In the genomic region with DNA sequence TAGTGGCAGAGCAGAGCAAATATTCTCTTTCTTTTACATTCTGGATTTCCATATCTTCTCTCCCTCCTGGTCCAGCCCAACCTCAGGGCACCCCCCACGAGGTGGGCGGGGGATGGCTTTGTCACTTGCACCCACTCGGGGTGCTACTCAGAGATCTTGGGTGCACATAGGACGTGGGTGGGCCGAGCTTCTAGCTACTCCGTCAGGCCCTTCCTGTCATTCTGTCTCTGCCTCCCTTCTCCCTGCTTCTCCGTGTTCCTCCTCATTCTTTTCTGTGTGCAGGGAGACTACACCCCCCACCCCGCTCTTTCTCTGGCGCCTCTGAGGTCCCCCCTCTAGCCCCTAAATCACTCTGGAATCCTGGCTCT, we compare ENCODE assay signal across 9 cellular contexts. TPM values are rescaled to one million over a fixed set of nuclear protein-coding genes. Genes with fewer than 3 reads are reported as not detected.
DNase-seq lines count a peak whose midpoint lies in the region; ATAC-seq, FAIRE-seq and TF ChIP-seq lines count a peak whose summit lies in the region.
"Had no signal": no experiment of that assay in that cellular context is flagged by ENCODE, and none has a peak within 500 bp of the region (broad histone marks: within the 10 kb centered on the region; RNA-seq: fewer than 3 reads in every experiment).

No MANE protein-coding gene starts in this region.

- peak overlapping the region; percentile 28; the same call in 1 of the 2 replicates for H3K27ac ChIP-seq in HUES6 (ENCODE audit: low read depth, low read length)
- no peak overlapping the region for H3K27ac ChIP-seq in K562 (ENCODE audit: extremely low read depth, low read depth, low read length)
- H3K27ac ChIP-seq in HepG2 (ENCODE audit: extremely low read length, insufficient read depth, low read length): no peak overlapping the region
- H3K27ac ChIP-seq in testis: peak overlapping the region; percentile 27 to 71
- H3K27ac ChIP-seq: neutrophil had no signal

- TF ChIP-seq EP300 in K562 (IDR thresholded peaks at IDR 0.05; ENCODE audit: low read length) (no peak), HepG2 (IDR thresholded peaks at IDR 0.05; ENCODE audit: low read depth in 2 of 2, low read length in 2 of 2) (no peak), HepG2 (CRISPR knock-in tag; IDR thresholded peaks at IDR 0.05; ENCODE audit: borderline replicate concordance) (no peak)

- H3K9ac ChIP-seq in HUES6 (ENCODE audit: low read length) (peak overlapping the region; percentile 46), K562 (ENCODE audit: insufficient read depth in 1 of 2, low read depth in 2 of 2, low read length in 2 of 2) (no peak overlapping the region), HepG2 (ENCODE audit: insufficient read depth, low read depth, low read length) (no peak overlapping the region)

- no peaks in the 10 kb centered on the region for H3K79me2 ChIP-seq in K562 (ENCODE audit: control insufficient read depth, insufficient read depth, low read length)
- no peaks in the 10 kb centered on the region for H3K79me2 ChIP-seq in HepG2 (ENCODE audit: insufficient read depth, low read length)

- BruUV-seq in K562 (replicated peaks; lab: Mats Ljungman, UMichigan) (no TSS peak), HepG2 (replicated peaks; lab: Mats Ljungman, UMichigan) (no TSS peak)

- POLR2A ChIA-PET in K562 (lab: Yijun Ruan, JAX) (interaction anchor here (0.6 to 1.4 kb wide), 4 partner anchors 13 to 128 kb away, joined by 3 to 4 read pairs (median 3); no protein-coding TSS in a partner anchor), HepG2 (lab: Yijun Ruan, JAX) (no interaction called here)

- H3K27me3 ChIP-seq in HUES6 (ENCODE audit: control insufficient read depth, insufficient read depth, low read length) (no peaks in the 10 kb centered on the region), K562 (ENCODE audit: control insufficient read depth in 2 of 2, insufficient read depth in 2 of 2, low read length in 2 of 2) (peaks cover 6 to 20% of the 10 kb centered on the region in 2 experiments; a peak in 4 of 5 replicates), HepG2 (ENCODE audit: control insufficient read depth in 1 of 2, insufficient read depth in 2 of 2, low read length in 2 of 2) (no peaks in the 10 kb centered on the region; a peak in 1 of 5 replicates), testis (no peaks in the 10 kb centered on the region)

- CTCF ChIA-PET in K562 (lab: Yijun Ruan, JAX; ENCODE audit: low intra/inter-chr PET ratio) (no interaction called here), HepG2 (lab: Yijun Ruan, JAX; ENCODE audit: low intra/inter-chr PET ratio, low total read pairs) (no interaction called here)

- TF ChIP-seq CTCF in K562 (IDR thresholded peaks at IDR 0.05 in 2 of 3, conservative IDR thresholded peaks at IDR 0.05 in 1 of 3; ENCODE audit: insufficient read depth in 2 of 3, low read depth in 1 of 3, low read length in 3 of 3): no peak
- no peak for TF ChIP-seq CTCF in HepG2 (CRISPR knock-in tag; IDR thresholded peaks at IDR 0.05)
- TF ChIP-seq CTCF in testis (IDR thresholded peaks at IDR 0.05): no peak

- H3K4me3 ChIP-seq in HUES6 (ENCODE audit: low read depth, low read length) (peak overlapping the region; percentile 28; the same call in 1 of the 2 replicates), K562 (no peak overlapping the region), HepG2 (replicated peaks in 1 of 3; ENCODE audit: insufficient read depth in 1 of 3, low read depth in 2 of 3, low read length in 3 of 3) (peak overlapping the region in 1 of 3 experiments; percentile 10; a peak in 2 of 6 replicates), testis (no peak overlapping the region)

- H3K4me2 ChIP-seq in K562 (ENCODE audit: insufficient read depth, low read length) (no peak overlapping the region), HepG2 (ENCODE audit: low read depth, low read length) (peak overlapping the region; percentile 7; the same call in 1 of the 2 replicates)

- H4K20me1 ChIP-seq in K562 (replicated peaks; ENCODE audit: control insufficient read depth, insufficient read depth, low read length) (no peaks in the 10 kb centered on the region), HepG2 (ENCODE audit: insufficient read depth, low read length) (no peaks in the 10 kb centered on the region)

- peak in 1 of 4 experiments; percentile 17 for DNase-seq in K562 (ENCODE audit: extremely low read depth in 1 of 4, low spot score in 3 of 4)
- DNase-seq in HepG2 (ENCODE audit: low spot score): no peak
- DNase-seq in testis: no peak
- no peak for DNase-seq in NCI-H526 (lab: John Stamatoyannopoulos, UW)
- no peak for DNase-seq in NCI-H2081 treated with DMSO at 0.1 percent for 48 hours (lab: John Stamatoyannopoulos, UW)
- no peak for DNase-seq in inferior parietal cortex (ENCODE audit: extremely low spot score)

- 10% methylated on average over 9 of the region's 9 CpGs for WGBS in K562 (ENCODE audit: insufficient coverage, low coverage, missing lambda C conversion rate)
- 34% methylated on average over 9 of the region's 9 CpGs for WGBS in HepG2 (ENCODE audit: low lambda C conversion rate)
- 26 to 51% methylated on average over 9 of the region's 9 CpGs for WGBS in testis, 2 donors

- TF ChIP-seq RAD21 in K562 (CRISPR knock-in tag; conservative IDR thresholded peaks at IDR 0.05 in 1 of 2, IDR thresholded peaks at IDR 0.05 in 1 of 2) (no peak), HepG2 (CRISPR knock-in tag; IDR thresholded peaks at IDR 0.05) (no peak)

- H3K9me1 ChIP-seq in K562 (ENCODE audit: control insufficient read depth, insufficient read depth, low read length): peaks cover 6% of the 10 kb centered on the region

- TF ChIP-seq POLR2A in K562 (conservative IDR thresholded peaks at IDR 0.05) (no peak), HepG2 (IDR thresholded peaks at IDR 0.05; ENCODE audit: insufficient read depth in 1 of 2, low read depth in 2 of 2, low read length in 2 of 2) (no peak), testis (IDR thresholded peaks at IDR 0.05) (no peak)

- FAIRE-seq in K562 (lab: Jason Lieb, UNC) (no peak), HepG2 (lab: Jason Lieb, UNC) (no peak)

- H3K36me3 ChIP-seq in HUES6 (ENCODE audit: control insufficient read depth, insufficient read depth, low read length): peaks cover 17% of the 10 kb centered on the region; the same call in 1 of the 2 replicates
- peaks cover 5% of the 10 kb centered on the region; the same call in 1 of the 3 replicates for H3K36me3 ChIP-seq in K562 (ENCODE audit: control insufficient read depth, insufficient read depth, low read length)
- H3K36me3 ChIP-seq in HepG2 (replicated peaks in 1 of 2; ENCODE audit: control insufficient read depth in 1 of 2, insufficient read depth in 2 of 2, low read length in 2 of 2): 0 out of 5 replicates have a peak, but pooled peaks cover 2 to 4% of the 10 kb centered on the region in 2 experiments
- H3K36me3 ChIP-seq in testis (ENCODE audit: low read depth, missing control alignments): no peaks in the 10 kb centered on the region
- H3K36me3 ChIP-seq: neutrophil had no signal

- peaks cover 28% of the 10 kb centered on the region for H3K4me1 ChIP-seq in HUES6 (ENCODE audit: control insufficient read depth, insufficient read depth, low read length)
- peaks cover 5 to 12% of the 10 kb centered on the region in 2 experiments; a peak in 3 of 5 replicates for H3K4me1 ChIP-seq in K562 (replicated peaks in 1 of 2; ENCODE audit: control insufficient read depth in 2 of 2, insufficient read depth in 2 of 2, low read length in 2 of 2)
- peaks cover 6% of the 10 kb centered on the region; the same call in 1 of the 2 replicates for H3K4me1 ChIP-seq in HepG2 (ENCODE audit: insufficient read depth, low read length)
- peaks cover 14% of the 10 kb centered on the region for H3K4me1 ChIP-seq in testis

- ATAC-seq in K562 (no peak), HepG2 (no peak; the same call in 2 of the 3 replicates), GM18868 (IDR thresholded peaks at IDR 0.05; ENCODE audit: unreplicated experiment) (no peak)

- in situ Hi-C loops in K562 (cut with MboI) (no loop called here), HepG2 (cut with HindIII; ENCODE audit: extremely low pct_ligation_motif_present, low pct_unique_long_range_greater_than_20kb) (no loop called here)

- intact Hi-C loops in K562 (cut with micrococcal nuclease) (no loop called here), HepG2 (cut with micrococcal nuclease; ENCODE audit: unreplicated experiment) (no loop called here), testis (cut with DNase I; ENCODE audit: low total_unique reads) (no loop called here)

- H3K9me3 ChIP-seq in HUES6 (ENCODE audit: control insufficient read depth, insufficient read depth, low read depth, low read length) (no peaks in the 10 kb centered on the region), K562 (replicated peaks; ENCODE audit: control insufficient read depth, insufficient read depth, low read depth, low read length) (no peaks in the 10 kb centered on the region), HepG2 (ENCODE audit: low read length) (no peaks in the 10 kb centered on the region), testis (no peaks in the 10 kb centered on the region)
- H3K9me3 ChIP-seq: neutrophil had no signal

- H2AFZ ChIP-seq in K562 (ENCODE audit: low read depth, low read length): no peak overlapping the region
- H2AFZ ChIP-seq in HepG2 (ENCODE audit: low read length): no peak overlapping the region

RNA-seq across cellular contexts. Expression of a gene that starts 19.5 kb away (rescaled TPM):
- total RNA-seq in K562 (2011; cell fraction: chromatin; rRNA removed; ENCODE audit: low replicate concordance): 0.14 TPM in 1 of 2 replicates, not detected in the other
- total RNA-seq in K562 (2011; cell fraction: nucleolus; rRNA removed): 0.17 TPM in 1 of 2 replicates, not detected in the other
- total RNA-seq in K562 (2011; cell fraction: nucleoplasm; rRNA removed): not detected in 2 replicates
- not detected in 2 replicates for total RNA-seq in K562 (2014; rRNA removed)
- total RNA-seq in K562 (2014; rRNA removed; fragmentation: Illumina TruSeq; extraction: Trizol): not detected in 2 replicates
- total RNA-seq in K562 (2015; rRNA removed; fragmentation: Illumina TruSeq; extraction: Trizol): not detected in 2 replicates
- total RNA-seq in K562 (2021): not detected in 2 replicates
- polyA plus RNA-seq in K562 (2011; rRNA removed): not detected in 2 replicates
- not detected in 2 replicates for polyA plus RNA-seq in K562 (2011; cell fraction: cytosol; rRNA removed)
- polyA plus RNA-seq in K562 (2011; cell fraction: nucleus; rRNA removed): not detected in 2 replicates
- not detected in 2 replicates for polyA plus RNA-seq in K562 (2012)
- not detected in 2 replicates for polyA plus RNA-seq in K562 (2014; fragmentation: Illumina TruSeq; extraction: Trizol)
- polyA plus RNA-seq in K562 (2014; fragmentation: Nextera tagmentation; extraction: Ambion mirVana): not detected
- not detected in 2 replicates for polyA plus RNA-seq in K562 (2014; rRNA removed)
- polyA minus RNA-seq in K562 (2011; rRNA and poly(A)+ RNA removed): not detected in 2 replicates
- polyA minus RNA-seq in K562 (2011; cell fraction: cytosol; rRNA and poly(A)+ RNA removed): not detected in 2 replicates
- polyA minus RNA-seq in K562 (2011; cell fraction: nucleus; rRNA and poly(A)+ RNA removed): not detected in 2 replicates
- not detected in 2 replicates for total RNA-seq in HepG2 (2016; rRNA removed; fragmentation: Illumina TruSeq; extraction: Trizol)
- not detected in 2 replicates for total RNA-seq in HepG2 (2016; cell fraction: cytosol; rRNA removed; fragmentation: Illumina TruSeq; extraction: Trizol; ENCODE audit: low read depth)
- total RNA-seq in HepG2 (2016; cell fraction: insoluble cytoplasmic fraction; rRNA removed; fragmentation: Illumina TruSeq; extraction: Trizol): 0.06 TPM in 1 of 2 replicates, not detected in the other
- total RNA-seq in HepG2 (2016; cell fraction: membrane; rRNA removed; fragmentation: Illumina TruSeq; extraction: Trizol): not detected in 2 replicates
- 0.13 TPM in 1 of 2 replicates, not detected in the other for total RNA-seq in HepG2 (2016; cell fraction: nucleus; rRNA removed; fragmentation: Illumina TruSeq; extraction: Trizol)
- polyA plus RNA-seq in HepG2 (2011; rRNA removed): 0.03 TPM in 1 of 2 replicates, not detected in the other
- not detected in 2 replicates for polyA plus RNA-seq in HepG2 (2011; cell fraction: cytosol; rRNA removed)
- polyA plus RNA-seq in HepG2 (2011; cell fraction: nucleus; rRNA removed): 0.21 and 0.23 TPM in 2 replicates
- polyA plus RNA-seq in HepG2 (2012): not detected in 2 replicates
- polyA plus RNA-seq in HepG2 (2016; cell fraction: cytosol; fragmentation: Illumina TruSeq; extraction: Trizol; ENCODE audit: low read depth): not detected in 2 replicates
- not detected in 2 replicates for polyA plus RNA-seq in HepG2 (2016; cell fraction: insoluble cytoplasmic fraction; fragmentation: Illumina TruSeq; extraction: Trizol; ENCODE audit: low read depth)
- not detected in 2 replicates for polyA plus RNA-seq in HepG2 (2016; cell fraction: membrane; fragmentation: Illumina TruSeq; extraction: Trizol; ENCODE audit: low read depth)
- polyA plus RNA-seq in HepG2 (2016; cell fraction: nucleus; fragmentation: Illumina TruSeq; extraction: Trizol; ENCODE audit: insufficient read depth, low read depth): 0.25 TPM in 1 of 2 replicates, not detected in the other
- 0.74 TPM in 1 of 2 replicates, not detected in the other for polyA minus RNA-seq in HepG2 (2011; rRNA and poly(A)+ RNA removed; ENCODE audit: low replicate concordance)
- not detected in 2 replicates for polyA minus RNA-seq in HepG2 (2011; cell fraction: cytosol; rRNA and poly(A)+ RNA removed)
- polyA minus RNA-seq in HepG2 (2011; cell fraction: nucleus; rRNA and poly(A)+ RNA removed): 0.37 and 0.39 TPM in 2 replicates
- 1 to 10 TPM; 4.9 to 5.4 TPM for total RNA-seq in testis
- 0.50 TPM for polyA plus RNA-seq in testis (ENCODE audit: insufficient read depth, low read depth, low replicate concordance)

RNA-seq across cellular contexts. Expression of a gene that starts 23.6 kb away (rescaled TPM):
- not detected in 2 replicates for total RNA-seq in K562 (2011; cell fraction: chromatin; rRNA removed; ENCODE audit: low replicate concordance)
- total RNA-seq in K562 (2011; cell fraction: nucleolus; rRNA removed): not detected in 2 replicates
- not detected in 2 replicates for total RNA-seq in K562 (2011; cell fraction: nucleoplasm; rRNA removed)
- total RNA-seq in K562 (2014; rRNA removed) (0.05 TPM in 1 of 2 replicates, not detected in the other), K562 (2014; rRNA removed; fragmentation: Illumina TruSeq; extraction: Trizol) (not detected in 2 replicates), K562 (2015; rRNA removed; fragmentation: Illumina TruSeq; extraction: Trizol) (not detected in 2 replicates), K562 (2021) (not detected in 2 replicates), HepG2 (2016; rRNA removed; fragmentation: Illumina TruSeq; extraction: Trizol) (0.07 TPM in 1 of 2 replicates, not detected in the other), testis (1 to 10 TPM; 6.1 TPM)
- polyA plus RNA-seq in K562 (2011; rRNA removed) (not detected in 2 replicates), K562 (2014; fragmentation: Illumina TruSeq; extraction: Trizol) (not detected in 2 replicates), K562 (2014; fragmentation: Nextera tagmentation; extraction: Ambion mirVana) (not detected), K562 (2014; rRNA removed) (not detected in 2 replicates), HepG2 (2011; rRNA removed) (0.10 TPM in 1 of 2 replicates, not detected in the other), testis (ENCODE audit: insufficient read depth, low read depth, low replicate concordance) (0.57 TPM)
- not detected in 2 replicates for polyA plus RNA-seq in K562 (2011; cell fraction: cytosol; rRNA removed)
- polyA plus RNA-seq in K562 (2011; cell fraction: nucleus; rRNA removed): not detected in 2 replicates
- not detected in 2 replicates for polyA plus RNA-seq in K562 (2012)
- not detected in 2 replicates for polyA minus RNA-seq in K562 (2011; rRNA and poly(A)+ RNA removed)
- not detected in 2 replicates for polyA minus RNA-seq in K562 (2011; cell fraction: cytosol; rRNA and poly(A)+ RNA removed)
- polyA minus RNA-seq in K562 (2011; cell fraction: nucleus; rRNA and poly(A)+ RNA removed): not detected in 2 replicates
- not detected in 2 replicates for total RNA-seq in HepG2 (2016; cell fraction: cytosol; rRNA removed; fragmentation: Illumina TruSeq; extraction: Trizol; ENCODE audit: low read depth)
- total RNA-seq in HepG2 (2016; cell fraction: insoluble cytoplasmic fraction; rRNA removed; fragmentation: Illumina TruSeq; extraction: Trizol): 0.11 TPM in 1 of 2 replicates, not detected in the other
- total RNA-seq in HepG2 (2016; cell fraction: membrane; rRNA removed; fragmentation: Illumina TruSeq; extraction: Trizol): not detected in 2 replicates
- 0.44 and 0.47 TPM in 2 replicates for total RNA-seq in HepG2 (2016; cell fraction: nucleus; rRNA removed; fragmentation: Illumina TruSeq; extraction: Trizol)
- not detected in 2 replicates for polyA plus RNA-seq in HepG2 (2011; cell fraction: cytosol; rRNA removed)
- 0.07 and 0.11 TPM in 2 replicates for polyA plus RNA-seq in HepG2 (2011; cell fraction: nucleus; rRNA removed)
- not detected in 2 replicates for polyA plus RNA-seq in HepG2 (2012)
- not detected in 2 replicates for polyA plus RNA-seq in HepG2 (2016; cell fraction: cytosol; fragmentation: Illumina TruSeq; extraction: Trizol; ENCODE audit: low read depth)
- polyA plus RNA-seq in HepG2 (2016; cell fraction: insoluble cytoplasmic fraction; fragmentation: Illumina TruSeq; extraction: Trizol; ENCODE audit: low read depth): not detected in 2 replicates
- not detected in 2 replicates for polyA plus RNA-seq in HepG2 (2016; cell fraction: membrane; fragmentation: Illumina TruSeq; extraction: Trizol; ENCODE audit: low read depth)
- not detected in 2 replicates for polyA plus RNA-seq in HepG2 (2016; cell fraction: nucleus; fragmentation: Illumina TruSeq; extraction: Trizol; ENCODE audit: insufficient read depth, low read depth)
- polyA minus RNA-seq in HepG2 (2011; rRNA and poly(A)+ RNA removed; ENCODE audit: low replicate concordance): 0.21 and 0.34 TPM in 2 replicates
- not detected in 2 replicates for polyA minus RNA-seq in HepG2 (2011; cell fraction: cytosol; rRNA and poly(A)+ RNA removed)
- polyA minus RNA-seq in HepG2 (2011; cell fraction: nucleus; rRNA and poly(A)+ RNA removed): 0.39 and 0.99 TPM in 2 replicates

RNA-seq across cellular contexts. Expression of a gene that starts 32.7 kb away (rescaled TPM):
- 0.12 TPM in 1 of 2 replicates, not detected in the other for total RNA-seq in K562 (2011; cell fraction: chromatin; rRNA removed; ENCODE audit: low replicate concordance)
- total RNA-seq in K562 (2011; cell fraction: nucleolus; rRNA removed): not detected in 2 replicates
- not detected in 2 replicates for total RNA-seq in K562 (2011; cell fraction: nucleoplasm; rRNA removed)
- total RNA-seq in K562 (2014; rRNA removed) (not detected in 2 replicates), K562 (2014; rRNA removed; fragmentation: Illumina TruSeq; extraction: Trizol) (not detected in 2 replicates), K562 (2015; rRNA removed; fragmentation: Illumina TruSeq; extraction: Trizol) (not detected in 2 replicates), K562 (2021) (0.07 and 0.20 TPM in 2 replicates), HepG2 (2016; rRNA removed; fragmentation: Illumina TruSeq; extraction: Trizol) (0.20 and 0.21 TPM in 2 replicates), testis (10 to 100 TPM; 14.5 to 29.4 TPM)
- polyA plus RNA-seq in K562 (2011; rRNA removed) (not detected in 2 replicates), K562 (2014; fragmentation: Illumina TruSeq; extraction: Trizol) (not detected in 2 replicates), K562 (2014; fragmentation: Nextera tagmentation; extraction: Ambion mirVana) (not detected), K562 (2014; rRNA removed) (not detected in 2 replicates), HepG2 (2011; rRNA removed) (0.20 and 0.30 TPM in 2 replicates), testis (ENCODE audit: insufficient read depth, low read depth, low replicate concordance) (61.1 TPM)
- not detected in 2 replicates for polyA plus RNA-seq in K562 (2011; cell fraction: cytosol; rRNA removed)
- polyA plus RNA-seq in K562 (2011; cell fraction: nucleus; rRNA removed): not detected in 2 replicates
- polyA plus RNA-seq in K562 (2012): not detected in 2 replicates
- not detected in 2 replicates for polyA minus RNA-seq in K562 (2011; rRNA and poly(A)+ RNA removed)
- polyA minus RNA-seq in K562 (2011; cell fraction: cytosol; rRNA and poly(A)+ RNA removed): not detected in 2 replicates
- not detected in 2 replicates for polyA minus RNA-seq in K562 (2011; cell fraction: nucleus; rRNA and poly(A)+ RNA removed)
- total RNA-seq in HepG2 (2016; cell fraction: cytosol; rRNA removed; fragmentation: Illumina TruSeq; extraction: Trizol; ENCODE audit: low read depth): not detected in 2 replicates
- total RNA-seq in HepG2 (2016; cell fraction: insoluble cytoplasmic fraction; rRNA removed; fragmentation: Illumina TruSeq; extraction: Trizol): 0.15 and 0.80 TPM in 2 replicates
- 0.22 and 0.34 TPM in 2 replicates for total RNA-seq in HepG2 (2016; cell fraction: membrane; rRNA removed; fragmentation: Illumina TruSeq; extraction: Trizol)
- 0.63 and 0.87 TPM in 2 replicates for total RNA-seq in HepG2 (2016; cell fraction: nucleus; rRNA removed; fragmentation: Illumina TruSeq; extraction: Trizol)
- polyA plus RNA-seq in HepG2 (2011; cell fraction: cytosol; rRNA removed): 0.11 and 0.19 TPM in 2 replicates
- 0.21 and 0.23 TPM in 2 replicates for polyA plus RNA-seq in HepG2 (2011; cell fraction: nucleus; rRNA removed)
- 0.11 and 0.71 TPM in 2 replicates for polyA plus RNA-seq in HepG2 (2012)
- polyA plus RNA-seq in HepG2 (2016; cell fraction: cytosol; fragmentation: Illumina TruSeq; extraction: Trizol; ENCODE audit: low read depth): 0.09 and 0.20 TPM in 2 replicates
- 0.51 and 0.79 TPM in 2 replicates for polyA plus RNA-seq in HepG2 (2016; cell fraction: insoluble cytoplasmic fraction; fragmentation: Illumina TruSeq; extraction: Trizol; ENCODE audit: low read depth)
- polyA plus RNA-seq in HepG2 (2016; cell fraction: membrane; fragmentation: Illumina TruSeq; extraction: Trizol; ENCODE audit: low read depth): 0.39 and 0.57 TPM in 2 replicates
- polyA plus RNA-seq in HepG2 (2016; cell fraction: nucleus; fragmentation: Illumina TruSeq; extraction: Trizol; ENCODE audit: insufficient read depth, low read depth): 3.5 and 4.2 TPM in 2 replicates
- 0.24 TPM in 1 of 2 replicates, not detected in the other for polyA minus RNA-seq in HepG2 (2011; rRNA and poly(A)+ RNA removed; ENCODE audit: low replicate concordance)
- polyA minus RNA-seq in HepG2 (2011; cell fraction: cytosol; rRNA and poly(A)+ RNA removed): 0.20 TPM in 1 of 2 replicates, not detected in the other
- 0.77 and 0.87 TPM in 2 replicates for polyA minus RNA-seq in HepG2 (2011; cell fraction: nucleus; rRNA and poly(A)+ RNA removed)

Comparison
In these comparisons a context has a peak if more than half of its experiments do, and no peak if none do; other contexts are left out.
1. H3K27ac ChIP-seq: peak in HUES6 (single experiment) and testis (2 of 2); none in K562 (single experiment) and HepG2 (single experiment).
2. RNA of a gene that starts 32.7 kb away (total RNA-seq): 14.5 to 29.4 TPM in testis; 0.15 to 0.87 TPM in HepG2 and 0.07 to 0.20 TPM in K562; every median in the first group is over 4 times any median in the second.